ENCODE assay signal across 22 cellular contexts in genomic region chr5:9564752-9565151, GRCh38. TPM values are rescaled to one million over a fixed set of nuclear protein-coding genes. Genes with fewer than 3 reads are reported as not detected.
"Had no signal": no experiment of that assay in that cellular context is flagged by ENCODE, and none has a peak within 500 bp of the region (broad histone marks: within the 10 kb centered on the region; RNA-seq: fewer than 3 reads in every experiment).

No MANE protein-coding gene starts in this region.

- H3K4me1 ChIP-seq: gastrocnemius medialis, left lung, psoas muscle, sigmoid colon, stomach, thyroid gland had no signal

- H3K27me3 ChIP-seq: gastrocnemius medialis, left lung, ovary, sigmoid colon, thyroid gland had no signal

- H3K27ac ChIP-seq: coronary artery, gastrocnemius medialis, left lung, ovary, psoas muscle, sigmoid colon, stomach, thyroid gland had no signal

- DNase-seq: dermis blood vessel endothelial cell; effector memory CD8-positive, alpha-beta T cell; foreskin fibroblast; gastrocnemius medialis; head of caudate nucleus; left cardiac atrium; left lung; naive thymus-derived CD8-positive, alpha-beta T cell; nephron progenitor cell; occipital lobe; ovary; posterior cingulate gyrus; psoas muscle; right cardiac atrium; sigmoid colon; stimulated activated CD4-positive, alpha-beta T cell treated with anti-CD3 and anti-CD28 coated beads, Interleukin-2, amount 100 ng/mL, for 24 hours; stimulated activated CD4-positive, alpha-beta T cell treated with anti-CD3 and anti-CD28 coated beads, Interleukin-4, amount 100 ng/mL, for 24 hours; stimulated activated naive CD4-positive, alpha-beta T cell treated with Interleukin-2 at 50 U/mL for 16 hours; stomach; thyroid gland had no signal

- H3K9me3 ChIP-seq: gastrocnemius medialis, left lung, ovary, psoas muscle, sigmoid colon, stomach, thyroid gland had no signal

- H3K4me3 ChIP-seq: coronary artery, gastrocnemius medialis, left lung, ovary, psoas muscle, sigmoid colon, stomach, thyroid gland had no signal

- ATAC-seq: effector memory CD8-positive, alpha-beta T cell; gastrocnemius medialis; left cardiac atrium; left lung; naive thymus-derived CD8-positive, alpha-beta T cell; psoas muscle; right cardiac atrium; stimulated activated effector memory CD8-positive, alpha-beta T cell treated with anti-CD3 and anti-CD28 coated beads, Interleukin-12 subunit alpha, Interleukin-12 subunit beta, amount 100 ng/mL, for 72 hours had no signal

- H3K36me3 ChIP-seq: gastrocnemius medialis, left lung, ovary, sigmoid colon, stomach, thyroid gland had no signal

RNA-seq across cellular contexts. Expression of gene SEMA5A, which starts 18.9 kb away (rescaled TPM):
- total RNA-seq: naive thymus-derived CD8-positive, alpha-beta T cell had no signal
- polyA plus RNA-seq: naive thymus-derived CD8-positive, alpha-beta T cell had no signal
